In the genomic region with DNA sequence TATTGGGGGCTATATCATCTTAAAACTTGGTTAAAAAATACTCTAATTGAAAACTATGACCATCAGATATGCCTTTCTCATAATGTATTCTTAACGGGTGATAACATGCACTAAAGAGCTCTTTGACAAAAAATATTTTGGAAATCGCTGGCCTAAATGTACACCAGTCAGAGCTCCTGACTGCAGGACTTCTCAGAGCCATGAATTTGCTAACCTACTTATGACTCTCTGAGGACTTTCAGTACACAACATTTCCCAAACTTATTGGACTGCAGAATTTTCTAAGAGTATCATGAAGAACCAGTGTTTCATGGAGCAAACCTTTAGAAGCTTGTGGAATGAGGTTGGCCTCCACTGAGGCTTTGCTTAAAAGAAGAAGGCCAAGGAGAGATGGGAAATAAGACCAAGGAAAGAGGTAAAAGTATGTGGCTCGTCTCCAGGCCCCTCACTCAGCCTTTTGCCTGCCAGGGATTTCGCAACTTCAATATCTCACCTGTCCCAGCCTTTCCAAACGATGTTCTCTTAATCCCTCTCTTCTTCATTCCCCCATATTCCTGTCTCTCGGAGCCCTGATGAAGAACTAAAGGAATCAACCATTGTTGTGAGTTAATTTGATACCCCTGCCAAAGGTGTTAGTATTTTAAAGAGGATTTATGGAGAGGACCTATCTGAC, we compare ENCODE assay signal across 27 cellular contexts.
"Had no signal": no experiment of that assay in that cellular context is flagged by ENCODE, and none has a peak within 500 bp of the region (broad histone marks: within the 10 kb centered on the region; RNA-seq: fewer than 3 reads in every experiment).

No MANE protein-coding gene starts in this region.

- H3K27ac ChIP-seq: brain microvascular endothelial cell, epithelial cell of prostate, esophagus squamous epithelium, gastroesophageal sphincter had no signal

- H3K27me3 ChIP-seq: brain microvascular endothelial cell, esophagus squamous epithelium, gastroesophageal sphincter had no signal

- ATAC-seq: activated CD4-positive, alpha-beta T cell treated with anti-CD3 and anti-CD28 coated beads for 36 hours; activated CD8-positive, alpha-beta memory T cell treated with anti-CD3 and anti-CD28 coated beads, Interleukin-2, amount 10 ng/mL, durations not matched to agents 7 days and 5 days; activated CD8-positive, alpha-beta T cell treated with anti-CD3 and anti-CD28 coated beads, Interleukin-2, amount 10 ng/mL, durations not matched to agents 7 days and 5 days; activated T-cell treated with anti-CD3 and anti-CD28 coated beads, Interleukin-2, amount 50 U/mL, for 72 hours; activated T-helper 17 cell treated with anti-CD3 and anti-CD28 coated beads, Interleukin-2, amount 50 U/mL, for 72 hours; gastroesophageal sphincter had no signal

- H3K4me1 Mint-ChIP-seq: activated CD8-positive, alpha-beta memory T cell treated with anti-CD3 and anti-CD28 coated beads, Interleukin-2, amount 10 ng/mL, durations not matched to agents 7 days and 5 days had no signal

- H3K4me3 Mint-ChIP-seq: activated CD4-positive, alpha-beta memory T cell treated with anti-CD3 and anti-CD28 coated beads for 36 hours; activated CD4-positive, alpha-beta T cell treated with anti-CD3 and anti-CD28 coated beads for 36 hours; activated CD4-positive, alpha-beta T cell treated with anti-CD3 and anti-CD28 coated beads, Interleukin-2, amount 10 ng/mL, durations not matched to agents 24 days and 14 days; activated CD8-positive, alpha-beta memory T cell treated with anti-CD3 and anti-CD28 coated beads, Interleukin-2, amount 10 ng/mL, durations not matched to agents 7 days and 5 days; activated CD8-positive, alpha-beta T cell treated with anti-CD3 and anti-CD28 coated beads, Interleukin-2, amount 10 ng/mL, durations not matched to agents 7 days and 5 days; activated naive CD8-positive, alpha-beta T cell; activated T-cell treated with anti-CD3 and anti-CD28 coated beads, Interleukin-2, amount 50 U/mL, for 72 hours; activated T-helper 17 cell treated with anti-CD3 and anti-CD28 coated beads, Interleukin-2, amount 50 U/mL, for 72 hours had no signal

- H3K9me3 ChIP-seq: esophagus squamous epithelium had no signal

- H3K4me3 ChIP-seq: esophagus squamous epithelium, gastroesophageal sphincter had no signal

- H3K4me1 ChIP-seq: esophagus squamous epithelium, gastroesophageal sphincter had no signal

- H3K36me3 Mint-ChIP-seq: activated CD4-positive, alpha-beta memory T cell treated with anti-CD3 and anti-CD28 coated beads for 36 hours; activated CD8-positive, alpha-beta memory T cell treated with anti-CD3 and anti-CD28 coated beads, Interleukin-2, amount 10 ng/mL, durations not matched to agents 7 days and 5 days; activated naive CD8-positive, alpha-beta T cell had no signal

- H3K27ac Mint-ChIP-seq: activated CD4-positive, alpha-beta memory T cell treated with anti-CD3 and anti-CD28 coated beads for 36 hours; activated CD4-positive, alpha-beta T cell treated with anti-CD3 and anti-CD28 coated beads for 36 hours; activated CD4-positive, alpha-beta T cell treated with anti-CD3 and anti-CD28 coated beads, Interleukin-2, amount 10 ng/mL, durations not matched to agents 24 days and 14 days; activated CD8-positive, alpha-beta memory T cell treated with anti-CD3 and anti-CD28 coated beads, Interleukin-2, amount 10 ng/mL, durations not matched to agents 7 days and 5 days; activated CD8-positive, alpha-beta T cell treated with anti-CD3 and anti-CD28 coated beads, Interleukin-2, amount 10 ng/mL, durations not matched to agents 7 days and 5 days; activated naive CD8-positive, alpha-beta T cell; activated T-cell treated with anti-CD3 and anti-CD28 coated beads, Interleukin-2, amount 50 U/mL, for 72 hours; activated T-helper 17 cell treated with anti-CD3 and anti-CD28 coated beads, Interleukin-2, amount 50 U/mL, for 72 hours had no signal

- H3K27me3 Mint-ChIP-seq: activated CD4-positive, alpha-beta memory T cell treated with anti-CD3 and anti-CD28 coated beads for 36 hours; activated CD4-positive, alpha-beta T cell treated with anti-CD3 and anti-CD28 coated beads for 36 hours; activated CD4-positive, alpha-beta T cell treated with anti-CD3 and anti-CD28 coated beads, Interleukin-2, amount 10 ng/mL, durations not matched to agents 24 days and 14 days; activated CD8-positive, alpha-beta memory T cell treated with anti-CD3 and anti-CD28 coated beads, Interleukin-2, amount 10 ng/mL, durations not matched to agents 7 days and 5 days; activated naive CD8-positive, alpha-beta T cell; activated T-helper 17 cell treated with anti-CD3 and anti-CD28 coated beads, Interleukin-2, amount 50 U/mL, for 72 hours had no signal

- H3K36me3 ChIP-seq: brain microvascular endothelial cell, esophagus squamous epithelium, gastroesophageal sphincter had no signal

- DNase-seq: activated CD4-positive, alpha-beta memory T cell treated with anti-CD3 and anti-CD28 coated beads for 36 hours; activated CD4-positive, alpha-beta T cell treated with anti-CD3 and anti-CD28 coated beads for 36 hours; activated CD4-positive, alpha-beta T cell treated with anti-CD3 and anti-CD28 coated beads, Interleukin-2, amount 10 ng/mL, durations not matched to agents 24 days and 14 days; activated CD4-positive, CD25-positive, alpha-beta regulatory T cell; activated CD4-positive, CD25-positive, alpha-beta regulatory T cell treated with anti-CD3 and anti-CD28 coated beads, Interleukin-2, amount 50 U/mL, for 72 hours; activated CD8-positive, alpha-beta memory T cell treated with anti-CD3 and anti-CD28 coated beads, Interleukin-2, amount 10 ng/mL, durations not matched to agents 7 days and 5 days; activated CD8-positive, alpha-beta memory T cell treated with anti-CD3 and anti-CD28 coated beads, Interleukin-2, amount 50 U/mL, for 4 hours; activated CD8-positive, alpha-beta T cell treated with anti-CD3 and anti-CD28 coated beads, Interleukin-2, amount 10 ng/mL, durations not matched to agents 7 days and 5 days; activated effector memory CD4-positive, alpha-beta T cell treated with Interleukin-2 at 50 U/mL for 16 hours; activated gamma-delta T cell treated with Interleukin-2 at 50 U/mL for 16 hours; activated naive CD4-positive, alpha-beta T cell treated with anti-CD3 and anti-CD28 coated beads, Interleukin-2, amount 50 U/mL, for 16 hours; activated naive CD4-positive, alpha-beta T cell treated with Interleukin-2 at 50 U/mL for 16 hours; activated T-cell treated with anti-CD3 and anti-CD28 coated beads, Interleukin-2, amount 50 U/mL, for 1 hour; activated T-cell treated with anti-CD3 and anti-CD28 coated beads, Interleukin-2, amount 50 U/mL, for 72 hours; amniotic stem cell; anterior cingulate cortex; brain microvascular endothelial cell; caudate nucleus; cortex of kidney; effector CD8-positive, alpha-beta T cell; esophagus squamous epithelium; foreskin melanocyte; T-helper 2 cell had no signal

- H3K9me3 Mint-ChIP-seq: activated CD4-positive, alpha-beta memory T cell treated with anti-CD3 and anti-CD28 coated beads for 36 hours had no signal
